Comparison of ENCODE assay signal across 8 cellular contexts in the genomic region with DNA sequence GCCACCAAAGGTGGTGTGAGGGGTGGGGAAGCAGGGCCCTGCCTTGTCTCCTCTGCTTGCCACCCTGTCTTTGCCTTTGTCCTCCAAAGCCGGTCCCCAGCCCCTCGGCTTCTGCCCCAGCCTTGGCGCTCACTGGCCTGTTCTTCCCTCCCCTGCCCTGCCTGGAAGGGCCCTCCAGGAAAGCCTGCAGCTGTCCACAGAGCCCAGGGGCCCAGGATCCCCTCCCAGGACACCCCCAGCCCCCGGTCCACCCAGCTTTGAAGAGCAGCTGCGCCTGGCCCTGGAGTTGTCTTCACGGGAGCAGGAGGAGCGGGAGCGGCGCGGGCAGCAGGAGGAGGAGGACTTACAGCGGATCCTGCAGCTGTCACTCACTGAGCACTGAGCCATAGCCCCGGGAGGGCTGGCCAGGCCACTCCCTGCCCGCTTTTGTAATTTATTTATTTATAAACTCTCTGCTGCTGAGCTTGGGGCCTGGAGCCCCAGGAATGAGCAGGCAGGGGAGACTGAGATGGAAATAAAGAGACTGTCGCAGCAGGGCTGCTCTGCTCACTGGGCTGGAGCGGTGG. TPM values are rescaled to one million over a fixed set of nuclear protein-coding genes. Genes with fewer than 3 reads are reported as not detected.
DNase-seq lines count a peak whose midpoint lies in the region; ATAC-seq and TF ChIP-seq lines count a peak whose summit lies in the region.

No MANE protein-coding gene starts in this region.

- peak overlapping the region; percentile 84 to 97 (median 91) for H3K4me2 ChIP-seq in BLaER1 treated with 17β-estradiol and CSF1 and Interleukin-3, amounts not matched to agents 10 nM and 100 nM

- POLR2A ChIA-PET in activated CD4-positive, alpha-beta memory T cell treated with anti-CD3 and anti-CD28 coated beads for 36 hours (lab: Charles Lee), result interaction anchor here (1.0 to 2.2 kb wide), 5 partner anchors 8 to 48 kb away, joined by 3 to 13 read pairs (median 6); partner anchors contain the start of gene ANKRD13D

- peak; percentile 75 for DNase-seq in HPDE6-E6E7 (ENCODE audit: extremely low spot score)
- peak; percentile 9 for DNase-seq in activated CD4-positive, alpha-beta memory T cell treated with anti-CD3 and anti-CD28 coated beads for 36 hours
- peak; percentile 45 to 57 for DNase-seq in cardiac muscle cell (ENCODE audit: low read depth in 1 of 2, low spot score in 1 of 2)
- peak; percentile 76 for DNase-seq in prostate gland (ENCODE audit: low spot score)

- H3K27ac ChIP-seq in BLaER1 treated with 17β-estradiol and CSF1 and Interleukin-3, amounts not matched to agents 10 nM and 100 nM, result peak overlapping the region in 10 of 11 experiments; percentile 65 to 94 (median 90); a peak in 20 of 22 replicates
- no peak overlapping the region for H3K27ac ChIP-seq in cardiac muscle cell
- H3K27ac ChIP-seq in prostate gland, result peak overlapping the region; percentile 89 to 91

- peak overlapping the region; percentile 39 for H3K4me3 Mint-ChIP-seq in activated CD4-positive, alpha-beta memory T cell treated with anti-CD3 and anti-CD28 coated beads for 36 hours

- peaks cover 66 to 87% (median 72%) of the 10 kb centered on the region in 11 experiments for H3K36me3 ChIP-seq in BLaER1 treated with 17β-estradiol and CSF1 and Interleukin-3, amounts not matched to agents 10 nM and 100 nM
- H3K36me3 ChIP-seq in cardiac muscle cell (no peaks in the 10 kb centered on the region), prostate gland (peaks cover 0 to 9% of the 10 kb centered on the region in 2 donors)

- TF ChIP-seq POLR2A in prostate gland (IDR thresholded peaks at IDR 0.05), result peak; percentile 65

- ATAC-seq in HG03520 (IDR thresholded peaks at IDR 0.05; ENCODE audit: unreplicated experiment) (no peak), GM21825 (IDR thresholded peaks at IDR 0.05; ENCODE audit: unreplicated experiment) (no peak), HG02623 (IDR thresholded peaks at IDR 0.05; ENCODE audit: unreplicated experiment) (no peak)

- peaks cover 24% of the 10 kb centered on the region for H3K36me3 Mint-ChIP-seq in activated CD4-positive, alpha-beta memory T cell treated with anti-CD3 and anti-CD28 coated beads for 36 hours

- TF ChIP-seq CTCF in cardiac muscle cell (IDR thresholded peaks at IDR 0.05; ENCODE audit: low read depth, low read length), result no peak
- TF ChIP-seq CTCF in prostate gland (IDR thresholded peaks at IDR 0.05), result no peak

- CTCF ChIA-PET in activated CD4-positive, alpha-beta memory T cell treated with anti-CD3 and anti-CD28 coated beads for 36 hours (lab: Charles Lee), result interaction anchor here (1.3 to 3.1 kb wide), 2 partner anchors 30 to 39 kb away, joined by 3 to 15 read pairs; no protein-coding TSS in a partner anchor

- H4K20me1 ChIP-seq in BLaER1 treated with 17β-estradiol and CSF1 and Interleukin-3, amounts not matched to agents 10 nM and 100 nM, result peaks cover 41 to 89% (median 70%) of the 10 kb centered on the region in 11 experiments

- H3K9ac ChIP-seq in BLaER1 treated with 17β-estradiol and CSF1 and Interleukin-3, amounts not matched to agents 10 nM and 100 nM, result peak overlapping the region; percentile 73 to 94 (median 87)

- peaks cover under 1% of the 10 kb centered on the region for H3K9me3 Mint-ChIP-seq in activated CD4-positive, alpha-beta memory T cell treated with anti-CD3 and anti-CD28 coated beads for 36 hours

- intact Hi-C loops in activated CD4-positive, alpha-beta memory T cell treated with anti-CD3 and anti-CD28 coated beads for 36 hours (cut with micrococcal nuclease), result no loop called here
- intact Hi-C loops in prostate gland (cut with DNase I), result loop anchor here (5.0 kb wide), 1 partner anchor 35 kb away; the partner anchor contains the start of gene GRK2

- WGBS in prostate gland, result 47% methylated on average over 15 of the region's 15 CpGs

- no peaks in the 10 kb centered on the region for H3K9me3 ChIP-seq in BLaER1 treated with 17β-estradiol and CSF1 and Interleukin-3, amounts not matched to agents 10 nM and 100 nM (replicated peaks in 1 of 11)
- no peaks in the 10 kb centered on the region for H3K9me3 ChIP-seq in cardiac muscle cell (ENCODE audit: low read depth)
- no peaks in the 10 kb centered on the region for H3K9me3 ChIP-seq in prostate gland

- H3K27me3 Mint-ChIP-seq in activated CD4-positive, alpha-beta memory T cell treated with anti-CD3 and anti-CD28 coated beads for 36 hours, result no peaks in the 10 kb centered on the region

- no peaks in the 10 kb centered on the region for H3K27me3 ChIP-seq in BLaER1 treated with 17β-estradiol and CSF1 and Interleukin-3, amounts not matched to agents 10 nM and 100 nM
- no peaks in the 10 kb centered on the region for H3K27me3 ChIP-seq in cardiac muscle cell
- H3K27me3 ChIP-seq in prostate gland (replicated peaks; ENCODE audit: insufficient read depth), result no peaks in the 10 kb centered on the region

- H3K4me3 ChIP-seq in BLaER1 treated with 17β-estradiol and CSF1 and Interleukin-3, amounts not matched to agents 10 nM and 100 nM, result peak overlapping the region; percentile 63 to 82 (median 70); a peak in 19 of 20 replicates
- no peak overlapping the region for H3K4me3 ChIP-seq in cardiac muscle cell
- H3K4me3 ChIP-seq in prostate gland, result no peak overlapping the region

- H3K4me1 ChIP-seq in BLaER1 treated with 17β-estradiol and CSF1 and Interleukin-3, amounts not matched to agents 10 nM and 100 nM, result peaks cover 54 to 75% (median 58%) of the 10 kb centered on the region in 10 experiments
- H3K4me1 ChIP-seq in cardiac muscle cell (ENCODE audit: low read depth) (no peaks in the 10 kb centered on the region), prostate gland (replicated peaks) (peaks cover 13% of the 10 kb centered on the region)

- H3K27ac Mint-ChIP-seq in activated CD4-positive, alpha-beta memory T cell treated with anti-CD3 and anti-CD28 coated beads for 36 hours, result no peak overlapping the region

- peaks cover 14% of the 10 kb centered on the region for H3K4me1 Mint-ChIP-seq in activated CD4-positive, alpha-beta memory T cell treated with anti-CD3 and anti-CD28 coated beads for 36 hours (ENCODE audit: low read depth)

RNA-seq across cellular contexts. Expression of gene SSH3, which starts 1.3 kb away (rescaled TPM):
- 10 to 100 TPM; 14.9 to 19.4 TPM for total RNA-seq in activated CD4-positive, alpha-beta memory T cell treated with anti-CD3 and anti-CD28 coated beads for 36 hours
- total RNA-seq in cardiac muscle cell (18.7 and 39.9 TPM in 2 replicates), prostate gland (100 to 1,000 TPM in 1 of 2 donors, 10 to 100 TPM in 1; 70.9 to 101 TPM)
- polyA plus RNA-seq in cardiac muscle cell, result 26.7 and 28.0 TPM in 2 replicates

RNA-seq across cellular contexts. Expression of gene ANKRD13D, which starts 12.9 kb away (rescaled TPM):
- total RNA-seq in activated CD4-positive, alpha-beta memory T cell treated with anti-CD3 and anti-CD28 coated beads for 36 hours, result 10 to 100 TPM; 85.9 to 89.4 TPM
- total RNA-seq in cardiac muscle cell (50.7 and 53.5 TPM in 2 replicates), prostate gland (10 to 100 TPM; 35.9 to 75.3 TPM)
- 39.4 and 47.6 TPM in 2 replicates for polyA plus RNA-seq in cardiac muscle cell

RNA-seq across cellular contexts. Expression of gene GRK2, which starts 35.8 kb away (rescaled TPM):
- 100 to 1,000 TPM; 273 to 279 TPM for total RNA-seq in activated CD4-positive, alpha-beta memory T cell treated with anti-CD3 and anti-CD28 coated beads for 36 hours
- total RNA-seq in cardiac muscle cell (49.1 and 72.1 TPM in 2 replicates), prostate gland (100 to 1,000 TPM; 102 to 111 TPM)
- 62.9 and 85.1 TPM in 2 replicates for polyA plus RNA-seq in cardiac muscle cell

RNA-seq across cellular contexts. Expression of gene POLD4, which starts 51.3 kb away (rescaled TPM):
- 10 to 100 TPM; 62.0 to 67.4 TPM for total RNA-seq in activated CD4-positive, alpha-beta memory T cell treated with anti-CD3 and anti-CD28 coated beads for 36 hours
- 64.4 and 74.9 TPM in 2 replicates for total RNA-seq in cardiac muscle cell
- 49.8 and 51.9 TPM in 2 replicates for polyA plus RNA-seq in cardiac muscle cell
- 100 to 1,000 TPM in 1 of 2 donors, 10 to 100 TPM in 1; 95.1 to 145 TPM for total RNA-seq in prostate gland

Comparison
In these comparisons a context has a peak if more than half of its experiments do, and no peak if none do; other contexts are left out.
1. H3K4me3 ChIP-seq: peak in BLaER1 treated with 17β-estradiol and CSF1 and Interleukin-3, amounts not matched to agents 10 nM and 100 nM (10 of 10); none in cardiac muscle cell (single experiment) and prostate gland (0 of 2).
2. DNase-seq: peak in every context shown above with its lines; median percentile 76 in prostate gland; 75 in HPDE6-E6E7; 51 in cardiac muscle cell; 9 in activated CD4-positive, alpha-beta memory T cell treated with anti-CD3 and anti-CD28 coated beads for 36 hours.